7 cellular contexts compared by ENCODE assay signal in the genomic region with DNA sequence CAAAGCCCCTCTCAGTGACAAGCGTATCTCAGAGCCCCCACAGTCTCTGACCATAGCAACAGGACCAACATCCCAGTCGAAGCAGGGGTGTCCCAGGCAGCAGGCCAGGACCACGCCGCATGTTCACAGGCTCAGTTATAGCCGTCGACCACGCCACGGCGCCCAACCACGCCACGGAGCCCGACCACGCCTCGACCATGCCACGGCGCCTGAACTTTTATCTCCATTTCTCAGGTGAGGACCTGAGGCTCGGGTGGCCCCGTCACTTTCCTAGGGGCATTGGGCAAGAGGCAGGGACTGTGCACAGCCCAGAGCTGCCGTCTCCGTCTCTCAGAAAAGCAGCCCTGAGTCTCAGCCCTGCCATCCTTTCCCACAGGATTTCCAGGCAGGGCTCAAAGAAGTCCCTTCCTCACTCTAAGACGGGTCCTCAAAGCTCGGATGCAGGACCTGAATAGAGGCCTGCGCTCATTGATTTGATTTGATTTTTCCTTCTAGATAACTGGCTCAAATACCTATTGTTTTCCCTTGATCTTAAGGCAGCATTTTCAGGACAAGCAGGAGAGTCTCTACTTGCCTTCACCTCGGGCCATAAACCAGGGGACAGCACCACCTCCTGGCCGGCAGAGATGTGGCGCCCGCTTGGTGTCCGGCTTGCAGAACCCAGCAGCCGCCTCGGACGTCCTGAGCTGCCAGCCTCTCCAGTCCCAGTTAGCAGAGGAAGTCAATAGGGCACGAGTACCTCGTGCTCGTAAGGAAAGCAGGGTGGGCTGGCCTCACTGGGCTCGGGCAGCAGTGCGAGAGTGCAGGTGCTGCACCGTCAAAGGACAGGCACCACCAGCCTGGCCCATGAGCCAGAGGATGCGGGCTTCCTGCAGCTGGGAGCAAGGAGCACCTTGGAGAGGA. TPM values are rescaled to one million over a fixed set of nuclear protein-coding genes. Genes with fewer than 3 reads are reported as not detected.
A peak's percentile ranks its signal among the peaks of the same experiment; 100 is the strongest.
DNase-seq lines count a peak whose midpoint lies in the region; ATAC-seq and TF ChIP-seq lines count a peak whose summit lies in the region.

No MANE protein-coding gene starts in this region.

- H3K27ac ChIP-seq in SJCRH30 (no peak overlapping the region), brain microvascular endothelial cell (no peak overlapping the region), smooth muscle cell (ENCODE audit: low read depth) (no peak overlapping the region)

- no peaks in the 10 kb centered on the region for H3K36me3 ChIP-seq in SJCRH30
- no peaks in the 10 kb centered on the region for H3K36me3 ChIP-seq in brain microvascular endothelial cell (replicated peaks)
- no peaks in the 10 kb centered on the region for H3K36me3 ChIP-seq in smooth muscle cell (ENCODE audit: low read depth)

- no peaks in the 10 kb centered on the region for H3F3A ChIP-seq in smooth muscle cell (ENCODE audit: low read depth)

- in situ Hi-C loops in brain microvascular endothelial cell (cut with HindIII; ENCODE audit: low pct_ligation_motif_present, low sequenced_read_pairs) = loop anchor here (25.0 kb wide), 1 partner anchor 716 kb away; a partner anchor contains a TSS

- no peak for ATAC-seq in GM19324 (IDR thresholded peaks at IDR 0.05; ENCODE audit: low FRiP score, unreplicated experiment)

- no peaks in the 10 kb centered on the region for H4K20me1 ChIP-seq in smooth muscle cell (ENCODE audit: low read depth)

- H3K79me2 ChIP-seq in smooth muscle cell (ENCODE audit: low read depth) = no peaks in the 10 kb centered on the region

- H3K9me3 ChIP-seq in SJCRH30 (replicated peaks) (no peaks in the 10 kb centered on the region), smooth muscle cell (replicated peaks; ENCODE audit: low read depth) (no peaks in the 10 kb centered on the region)

- H3K4me1 ChIP-seq in SJCRH30 (no peaks in the 10 kb centered on the region), smooth muscle cell (ENCODE audit: low read depth) (no peaks in the 10 kb centered on the region)

- H3K9ac ChIP-seq in smooth muscle cell (ENCODE audit: low read depth) = no peak overlapping the region

- no peak overlapping the region for H2AFZ ChIP-seq in smooth muscle cell (ENCODE audit: low read depth)

- DNase-seq in EL (peak; percentile 66), HT-29 (ENCODE audit: low spot score) (peak; percentile 76), SJCRH30 (peak; percentile 62 to 71), brain microvascular endothelial cell (peak; percentile 77), iPS-NIHi7 (ENCODE audit: extremely low spot score) (peak; percentile 95), smooth muscle cell (lab: John Stamatoyannopoulos, UW; ENCODE audit: unreplicated experiment) (peak; percentile 41)

- H3K4me3 ChIP-seq in SJCRH30 (no peak overlapping the region), brain microvascular endothelial cell (ENCODE audit: low read depth, low read length) (no peak overlapping the region), smooth muscle cell (no peak overlapping the region)

- TF ChIP-seq CTCF in brain microvascular endothelial cell (IDR thresholded peaks at IDR 0.05; ENCODE audit: low read depth, low read length, missing control alignments) = peak; percentile 96
- TF ChIP-seq CTCF in smooth muscle cell (IDR thresholded peaks at IDR 0.05; ENCODE audit: borderline replicate concordance, insufficient read depth, poor library complexity, severe bottlenecking) = peak; percentile 92

- no peak overlapping the region for H3K4me2 ChIP-seq in smooth muscle cell

- WGBS in smooth muscle cell (ENCODE audit: low lambda C conversion rate) = 54% methylated on average over 38 of the region's 38 CpGs

- H3K27me3 ChIP-seq in SJCRH30 (no peaks in the 10 kb centered on the region), brain microvascular endothelial cell (replicated peaks) (no peaks in the 10 kb centered on the region), smooth muscle cell (ENCODE audit: low read depth) (no peaks in the 10 kb centered on the region)

RNA-seq across cellular contexts. Expression of a gene that starts 38.8 kb away (rescaled TPM):
- total RNA-seq in HT-29 (2014; rRNA removed; shearing (Covaris generic)) = 0.55 and 1.7 TPM in 2 replicates
- total RNA-seq in SJCRH30 (2014; rRNA removed; shearing (Covaris generic)) = 1.5 TPM in 2 replicates
- total RNA-seq in smooth muscle cell = 1.9 and 7.7 TPM in 2 replicates
- 8.0 and 8.2 TPM in 2 replicates for polyA plus RNA-seq in smooth muscle cell

Comparison
In these comparisons a context has a peak if more than half of its experiments do, and no peak if none do; other contexts are left out.
1. DNase-seq: peak in every context shown above with its lines; median percentile 95 in iPS-NIHi7; 77 in brain microvascular endothelial cell; 76 in HT-29; 66 in SJCRH30; 66 in EL; 41 in smooth muscle cell.